13 cellular contexts compared by ENCODE assay signal in genomic region chr1:226891846-226892533, GRCh38. TPM values are rescaled to one million over a fixed set of nuclear protein-coding genes. Genes with fewer than 3 reads are reported as not detected.
DNase-seq lines count a peak whose midpoint lies in the region; ATAC-seq and TF ChIP-seq lines count a peak whose summit lies in the region.
"Had no signal": no experiment of that assay in that cellular context is flagged by ENCODE, and none has a peak within 500 bp of the region (broad histone marks: within the 10 kb centered on the region; RNA-seq: fewer than 3 reads in every experiment).

No MANE protein-coding gene starts in this region.

- H3K36me3 Mint-ChIP-seq in chondrocyte (ENCODE audit: low read depth), result peaks cover 23% of the 10 kb centered on the region
- H3K36me3 Mint-ChIP-seq in HFFc6 (ENCODE audit: low read depth), result no peaks in the 10 kb centered on the region; the same call in 1 of the 2 replicates
- H3K36me3 Mint-ChIP-seq: activated naive CD8-positive, alpha-beta T cell treated with anti-CD3 and anti-CD28 coated beads, Interleukin-2, amount 10 ng/mL, durations not matched to agents 7 days and 5 days had no signal

- H3K4me3 Mint-ChIP-seq in chondrocyte (ENCODE audit: unreplicated experiment), result no peak overlapping the region
- no peak overlapping the region for H3K4me3 Mint-ChIP-seq in HFFc6
- H3K4me3 Mint-ChIP-seq: activated naive CD8-positive, alpha-beta T cell treated with anti-CD3 and anti-CD28 coated beads, Interleukin-2, amount 10 ng/mL, durations not matched to agents 7 days and 5 days had no signal

- H3K27me3 Mint-ChIP-seq in chondrocyte (ENCODE audit: low read depth) (no peaks in the 10 kb centered on the region), HFFc6 (ENCODE audit: insufficient read depth) (peaks cover 1% of the 10 kb centered on the region; the same call in 1 of the 2 replicates)
- H3K27me3 Mint-ChIP-seq: activated naive CD8-positive, alpha-beta T cell treated with anti-CD3 and anti-CD28 coated beads, Interleukin-2, amount 10 ng/mL, durations not matched to agents 7 days and 5 days had no signal

- peak overlapping the region; percentile 46 for H3K27ac Mint-ChIP-seq in chondrocyte (ENCODE audit: unreplicated experiment)
- H3K27ac Mint-ChIP-seq in HFFc6, result no peak overlapping the region
- H3K27ac Mint-ChIP-seq: activated naive CD8-positive, alpha-beta T cell treated with anti-CD3 and anti-CD28 coated beads, Interleukin-2, amount 10 ng/mL, durations not matched to agents 7 days and 5 days had no signal

- H3K9me3 Mint-ChIP-seq in chondrocyte (ENCODE audit: low read depth) (no peaks in the 10 kb centered on the region), HFFc6 (no peaks in the 10 kb centered on the region)
- H3K9me3 Mint-ChIP-seq: activated naive CD8-positive, alpha-beta T cell treated with anti-CD3 and anti-CD28 coated beads, Interleukin-2, amount 10 ng/mL, durations not matched to agents 7 days and 5 days had no signal

- peaks cover 9% of the 10 kb centered on the region for H3K4me1 Mint-ChIP-seq in chondrocyte (ENCODE audit: low read depth)
- H3K4me1 Mint-ChIP-seq in HFFc6 (ENCODE audit: low read depth), result peaks cover 9% of the 10 kb centered on the region
- H3K4me1 Mint-ChIP-seq: activated naive CD8-positive, alpha-beta T cell treated with anti-CD3 and anti-CD28 coated beads, Interleukin-2, amount 10 ng/mL, durations not matched to agents 7 days and 5 days had no signal

- ATAC-seq in GM18511 (IDR thresholded peaks at IDR 0.05; ENCODE audit: unreplicated experiment), result no peak

- DNase-seq in A172 (ENCODE audit: low spot score) (peak; percentile 49), GM03348 (ENCODE audit: low spot score) (peak; percentile 54), chondrocyte (ENCODE audit: low spot score) (no peak), kidney tubule cell (ENCODE audit: low spot score) (peak; percentile 23), globus pallidus (ENCODE audit: low spot score) (no peak), HFFc6 (no peak), NCI-H2029 treated with DMSO at 0.1 percent for 48 hours (lab: John Stamatoyannopoulos, UW) (no peak)
- DNase-seq: activated naive CD8-positive, alpha-beta T cell treated with anti-CD3 and anti-CD28 coated beads, Interleukin-2, amount 10 ng/mL, durations not matched to agents 7 days and 5 days; DMS79; dorsolateral prefrontal cortex; NCI-H187 treated with DMSO at 0.1 percent for 48 hours; stimulated activated CD4-positive, alpha-beta T cell treated with anti-CD3 and anti-CD28 coated beads, Interleukin-2, amount 100 ng/mL, for 24 hours had no signal

- no peak for TF ChIP-seq CTCF in chondrocyte (IDR thresholded peaks at IDR 0.05)
- TF ChIP-seq CTCF in HFFc6 (IDR thresholded peaks at IDR 0.05), result no peak

RNA-seq across cellular contexts. Expression of gene PSEN2, which starts 21.6 kb away (rescaled TPM):
- 45.7 and 46.0 TPM in 2 replicates for total RNA-seq in A172 (2014; rRNA removed; shearing (Covaris generic))
- 14.5 to 21.0 TPM (median 19.5 TPM) in 3 replicates for total RNA-seq in chondrocyte
- total RNA-seq in HFFc6 (2021; fragmentation: NEBNext Ultra II Directional; extraction: Animal tissue kit (Norgen Biotek cat#: 25700)), result 10 to 100 TPM; 11.0 to 17.4 (median 13.4) TPM

RNA-seq across cellular contexts. Expression of gene COQ8A, which starts 48.1 kb away (rescaled TPM):
- 6.9 and 7.9 TPM in 2 replicates for total RNA-seq in A172 (2014; rRNA removed; shearing (Covaris generic))
- 6.6 to 10.2 TPM (median 7.4 TPM) in 3 replicates for total RNA-seq in chondrocyte
- total RNA-seq in HFFc6 (2021; fragmentation: NEBNext Ultra II Directional; extraction: Animal tissue kit (Norgen Biotek cat#: 25700)), result 1 to 10 TPM; 4.1 to 8.1 (median 4.9) TPM

Comparison
In these comparisons a context has a peak if more than half of its experiments do, and no peak if none do; other contexts are left out.
1. DNase-seq: peak in A172 (single experiment), GM03348 (single experiment) and kidney tubule cell (single experiment); none in chondrocyte (single experiment), globus pallidus (single experiment), HFFc6 (single experiment) and NCI-H2029 treated with DMSO at 0.1 percent for 48 hours (single experiment).